2 cellular contexts compared by ENCODE assay signal in genomic region chr3:148815736-148816135, GRCh38.
TF ChIP-seq lines count a peak whose summit lies in the region.

No MANE protein-coding gene starts in this region.

TF ChIP-seq in GM23338, 12 proteins besides CTCF, POLR2A, EP300 and RAD21 (continued from another document):
- TF ChIP-seq CREB1 (CRISPR knock-in tag; IDR thresholded peaks at IDR 0.05; ENCODE audit: low read depth): no peak
- TF ChIP-seq ZNF462 (CRISPR knock-in tag; IDR thresholded peaks at IDR 0.05): no peak
- TF ChIP-seq REST (IDR thresholded peaks at IDR 0.05; ENCODE audit: unreplicated experiment): no peak
- TF ChIP-seq STAT1 (IDR thresholded peaks at IDR 0.05; ENCODE audit: unreplicated experiment): no peak

TF ChIP-seq in SK-N-SH, 30 proteins besides CTCF, POLR2A, EP300 and RAD21 (continued from another document):
- TF ChIP-seq JUND (IDR thresholded peaks at IDR 0.05) (no peak), CHD2 (IDR thresholded peaks at IDR 0.05; ENCODE audit: low read length, partially characterized antibody) (peak; percentile 32), RCOR1 (IDR thresholded peaks at IDR 0.05; ENCODE audit: low read length) (peak; percentile 77), TCF12 (IDR thresholded peaks at IDR 0.05) (peak; percentile 38; the same call in 1 of the 2 replicates), TEAD4 (IDR thresholded peaks at IDR 0.05; ENCODE audit: borderline replicate concordance, insufficient read depth) (no peak), ELF1 (IDR thresholded peaks at IDR 0.05) (no peak), FOXM1 (IDR thresholded peaks at IDR 0.05; ENCODE audit: low read depth) (no peak), EZH2phosphoT487 (IDR thresholded peaks at IDR 0.05; ENCODE audit: borderline replicate concordance, low read depth) (no peak), MXI1 (IDR thresholded peaks at IDR 0.05; ENCODE audit: low read depth, low read length) (no peak; the same call in 1 of the 2 replicates), USF1 (IDR thresholded peaks at IDR 0.05; ENCODE audit: borderline replicate concordance, low read depth) (no peak), PBX3 (IDR thresholded peaks at IDR 0.05) (peak; percentile 22; the same call in 1 of the 2 replicates), FOXJ3 (CRISPR knock-in tag; IDR thresholded peaks at IDR 0.05) (peak; percentile 76; the same call in 1 of the 2 replicates), FOSL2 (IDR thresholded peaks at IDR 0.05; ENCODE audit: borderline replicate concordance, low read depth) (no peak), IRF3 (IDR thresholded peaks at IDR 0.05; ENCODE audit: low read depth, low read length) (no peak)
